1 cellular context compared by ENCODE assay signal in the genomic region with DNA sequence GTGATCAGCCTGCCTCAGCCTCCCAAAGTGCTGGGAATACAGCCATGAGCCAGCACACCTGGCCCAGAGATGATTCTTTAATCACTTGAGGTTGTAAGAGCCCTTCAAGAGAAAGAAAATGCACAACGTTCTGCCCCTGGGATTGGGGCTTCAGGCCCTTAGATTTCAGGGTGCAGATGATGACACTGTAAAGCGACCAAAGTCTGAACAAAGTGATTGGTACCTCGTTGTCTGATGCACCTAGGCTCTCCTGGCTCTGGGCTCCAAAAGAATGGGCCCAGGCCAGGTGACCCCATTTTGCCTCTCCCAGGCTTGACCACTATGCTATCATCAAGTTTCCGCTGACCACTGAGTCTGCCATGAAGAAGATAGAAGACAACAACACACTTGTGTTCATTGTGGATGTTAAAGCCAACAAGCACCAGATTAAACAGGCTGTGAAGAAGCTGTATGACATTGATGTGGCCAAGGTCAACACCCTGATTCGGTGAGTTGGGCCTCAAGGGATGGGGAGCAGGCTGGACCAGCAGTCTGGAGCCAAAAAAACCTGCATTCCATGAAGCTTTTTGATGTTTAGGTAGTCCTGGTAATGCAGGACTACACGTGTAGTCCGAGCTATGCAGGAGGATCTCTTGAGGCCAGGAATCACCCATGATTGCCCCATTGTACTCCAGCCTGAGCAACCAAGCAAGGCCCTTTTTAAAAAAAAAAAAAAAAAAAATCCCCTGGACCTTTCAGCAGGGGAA.
TF ChIP-seq lines count a peak whose summit lies in the region.

No MANE protein-coding gene starts in this region.

TF ChIP-seq in endothelial cell of umbilical vein, 7 proteins besides CTCF, POLR2A, EP300 and RAD21:
- no peak for TF ChIP-seq GATA2 (IDR thresholded peaks at IDR 0.05; ENCODE audit: insufficient read depth, insufficient read length, low read depth, low read length)
TF ChIP-seq in endothelial cell of umbilical vein: peak in this region for 0.
